ENCODE assay signal across 8 cellular contexts in the genomic region with DNA sequence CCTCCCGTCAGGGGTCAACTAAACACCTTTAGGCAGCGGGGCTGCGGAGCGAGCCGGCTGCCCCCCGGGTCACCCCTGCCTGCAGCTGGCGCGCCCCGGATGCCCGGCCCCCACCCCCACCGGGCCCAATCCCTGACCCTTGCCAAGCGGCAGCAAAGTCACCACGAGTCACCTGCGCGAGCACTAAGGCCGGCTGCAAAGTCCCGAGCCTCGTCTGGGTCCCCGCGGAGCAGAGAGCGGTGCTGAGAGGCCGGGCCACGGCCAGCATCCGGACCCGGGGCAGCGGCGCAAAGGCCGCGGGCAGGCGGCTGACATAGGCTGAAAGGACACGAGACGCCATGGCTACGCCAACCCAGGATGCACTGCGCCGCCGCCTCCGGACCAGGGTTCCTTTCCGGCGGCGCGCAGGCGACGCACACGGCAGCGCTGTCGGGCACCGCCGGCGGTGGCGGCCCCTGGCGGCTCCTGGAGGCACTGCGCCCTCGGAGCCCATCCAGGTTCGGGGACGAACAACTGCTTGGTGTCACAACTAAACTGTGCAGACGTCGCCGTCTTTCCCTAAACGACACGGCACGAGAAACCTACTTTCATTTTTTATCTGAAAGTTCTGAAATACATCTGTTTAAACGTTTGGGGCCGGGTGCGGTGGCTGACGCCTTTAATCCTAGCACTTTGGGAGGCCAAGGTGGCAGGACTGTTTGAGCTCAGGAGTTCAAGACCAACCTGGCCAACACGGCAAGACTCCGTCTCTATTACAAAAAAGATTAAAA. TPM values are rescaled to one million over a fixed set of nuclear protein-coding genes. Genes with fewer than 3 reads are reported as not detected.
DNase-seq lines count a peak whose midpoint lies in the region; ATAC-seq and TF ChIP-seq lines count a peak whose summit lies in the region.

A gene (minus strand): TSS at position 366 of the 770 bp plus-strand sequence. CDS start 26 bp downstream, at position 340.

- H3K36me3 ChIP-seq in BE2C = peaks cover 34% of the 10 kb centered on the region

- intact Hi-C loops in activated CD4-positive, alpha-beta T cell treated with anti-CD3 and anti-CD28 coated beads for 36 hours (cut with DNase I, micrococcal nuclease) = loop anchor here (1.0 to 5.0 kb wide), 11 partner anchors 39 to 1644 kb away; a partner anchor contains a TSS

- CTCF ChIA-PET in activated CD4-positive, alpha-beta T cell treated with anti-CD3 and anti-CD28 coated beads for 36 hours (lab: Charles Lee) = interaction anchor here (0.5 to 1.6 kb wide), 13 partner anchors 12 to 379 kb away, joined by 3 to 9 read pairs (median 3); a partner anchor contains a TSS

- no peaks in the 10 kb centered on the region for H3K9me3 ChIP-seq in BE2C

- peak; percentile 84 for ATAC-seq in GM19043 (IDR thresholded peaks at IDR 0.05; ENCODE audit: low read depth, unreplicated experiment)
- ATAC-seq in HG03354 (IDR thresholded peaks at IDR 0.05; ENCODE audit: poor library complexity, severe bottlenecking, unreplicated experiment) = peak; percentile 93
- ATAC-seq in activated CD4-positive, alpha-beta T cell treated with anti-CD3 and anti-CD28 coated beads for 36 hours = peak; percentile 97

- H3K27ac Mint-ChIP-seq in activated CD4-positive, alpha-beta T cell treated with anti-CD3 and anti-CD28 coated beads for 36 hours = peak within 1 kb of the TSS; percentile 80

- peaks cover 27% of the 10 kb centered on the region for H3K36me3 Mint-ChIP-seq in activated CD4-positive, alpha-beta T cell treated with anti-CD3 and anti-CD28 coated beads for 36 hours (ENCODE audit: low read depth)

- H3K4me3 ChIP-seq in BE2C (ENCODE audit: low read depth, low read length) = peak within 1 kb of the TSS; percentile 98
- H3K4me3 ChIP-seq in choroid plexus epithelial cell (ENCODE audit: low read depth, low read length) = peak within 1 kb of the TSS; percentile 97

- TF ChIP-seq CTCF in BE2C (IDR thresholded peaks at IDR 0.05; ENCODE audit: low read depth, low read length) (peak; percentile 94), choroid plexus epithelial cell (conservative IDR thresholded peaks at IDR 0.05; ENCODE audit: low read depth, low read length) (peak; percentile 67)

- POLR2A ChIA-PET in activated CD4-positive, alpha-beta T cell treated with anti-CD3 and anti-CD28 coated beads for 36 hours (lab: Charles Lee) = interaction anchor here (0.9 kb wide), 1 partner anchor 39 kb away, joined by 3 read pairs; a partner anchor contains a TSS

- peak; percentile 93 for DNase-seq in BE2C
- peak; percentile 71 to 92 for DNase-seq in NCI-H446 (lab: John Stamatoyannopoulos, UW)
- DNase-seq in activated CD4-positive, alpha-beta T cell treated with anti-CD3 and anti-CD28 coated beads for 36 hours = peak; percentile 96
- DNase-seq in choroid plexus epithelial cell (ENCODE audit: low read depth) = peak; percentile 89
- peak; percentile 80 to 92 (median 85) for DNase-seq in stimulated activated CD4-positive, alpha-beta T cell treated with anti-CD3 and anti-CD28 coated beads, Interleukin-1b, Interleukin-23, amount 100 ng/mL, for 24 hours (ENCODE audit: low read depth in 4 of 4, low spot score in 1 of 4)

- H3K27me3 ChIP-seq in BE2C (no peaks in the 10 kb centered on the region), layer of hippocampus (ENCODE audit: control insufficient read depth, insufficient read depth, low read length) (no peaks in the 10 kb centered on the region)

- H3K4me1 Mint-ChIP-seq in activated CD4-positive, alpha-beta T cell treated with anti-CD3 and anti-CD28 coated beads for 36 hours = peaks cover 36% of the 10 kb centered on the region

- no peaks in the 10 kb centered on the region for H3K27me3 Mint-ChIP-seq in activated CD4-positive, alpha-beta T cell treated with anti-CD3 and anti-CD28 coated beads for 36 hours

- H3K27ac ChIP-seq in layer of hippocampus (ENCODE audit: low read depth, low read length) = peak within 1 kb of the TSS; percentile 86

- H3K9me3 Mint-ChIP-seq in activated CD4-positive, alpha-beta T cell treated with anti-CD3 and anti-CD28 coated beads for 36 hours (ENCODE audit: low read depth) = no peaks in the 10 kb centered on the region

- H3K4me3 Mint-ChIP-seq in activated CD4-positive, alpha-beta T cell treated with anti-CD3 and anti-CD28 coated beads for 36 hours = peak within 1 kb of the TSS; percentile 79

- H3K4me1 ChIP-seq in BE2C = no peaks in the 10 kb centered on the region

RNA-seq across cellular contexts. Expression of the gene that starts here (rescaled TPM):
- polyA plus RNA-seq in BE2C (2012; ENCODE audit: insufficient read depth, insufficient read length, low read depth) = 312 TPM
- 100 to 1,000 TPM in 1 of 2 experiments, 10 to 100 TPM in 1; 81.5 to 158 TPM for total RNA-seq in activated CD4-positive, alpha-beta T cell treated with anti-CD3 and anti-CD28 coated beads for 36 hours

Comparison
In these comparisons a context has a peak if more than half of its experiments do, and no peak if none do; other contexts are left out.
1. Peak in every context shown above with its lines: DNase-seq, ATAC-seq, H3K4me3 ChIP-seq and H3K27ac ChIP-seq.